8 cellular contexts compared by ENCODE assay signal in genomic region chr14:102320033-102320660, GRCh38. TPM values are rescaled to one million over a fixed set of nuclear protein-coding genes. Genes with fewer than 3 reads are reported as not detected.
DNase-seq lines count a peak whose midpoint lies in the region; ATAC-seq and TF ChIP-seq lines count a peak whose summit lies in the region.

No MANE protein-coding gene starts in this region.

- peak; percentile 32 for DNase-seq in HCEC 1CT
- peak; percentile 57 for DNase-seq in NB4 (ENCODE audit: low read depth)
- peak; percentile 69 for DNase-seq in activated CD8-positive, alpha-beta memory T cell treated with anti-CD3 and anti-CD28 coated beads, Interleukin-2, amount 50 U/mL, for 48 hours
- DNase-seq in epithelial cell of prostate (ENCODE audit: low read depth, low spot score), result no peak
- DNase-seq in thoracic aorta (ENCODE audit: low spot score), result no peak

- peak overlapping the region; percentile 93 for H3K9ac ChIP-seq in ES-I3 (ENCODE audit: low read depth, low read length)
- H3K9ac ChIP-seq in muscle layer of colon (ENCODE audit: low read length), result peak overlapping the region; percentile 88

- ATAC-seq in thoracic aorta (ENCODE audit: insufficient number of reproducible peaks, low FRiP score, low read depth) (no peak), GM18873 (IDR thresholded peaks at IDR 0.05; ENCODE audit: low FRiP score, unreplicated experiment) (no peak)

- H3K36me3 ChIP-seq in ES-I3 (ENCODE audit: insufficient read depth, low read length), result no peaks in the 10 kb centered on the region
- H3K36me3 ChIP-seq in muscle layer of colon (ENCODE audit: insufficient read depth, low read length), result no peaks in the 10 kb centered on the region
- no peaks in the 10 kb centered on the region for H3K36me3 ChIP-seq in thoracic aorta

- H3K4me3 ChIP-seq in NB4 (ENCODE audit: low read depth, low read length), result peak overlapping the region; percentile 75
- peak overlapping the region; percentile 72 to 80 for H3K4me3 ChIP-seq in muscle layer of colon (ENCODE audit: low read depth in 1 of 2, low read length in 2 of 2)
- H3K4me3 ChIP-seq in thoracic aorta, result peak overlapping the region; percentile 69

- H3K4me1 ChIP-seq in ES-I3 (ENCODE audit: insufficient read depth, low read length), result peaks cover 5% of the 10 kb centered on the region; the same call in 1 of the 2 replicates
- H3K4me1 ChIP-seq in muscle layer of colon (ENCODE audit: insufficient read depth, low read length), result peaks cover 13% of the 10 kb centered on the region
- peaks cover 5 to 47% of the 10 kb centered on the region in 2 donors for H3K4me1 ChIP-seq in thoracic aorta (ENCODE audit: control insufficient read depth in 1 of 2, low read depth in 2 of 2)

- no peak for TF ChIP-seq POLR2A in NB4 (IDR thresholded peaks at IDR 0.05; ENCODE audit: extremely low read depth, insufficient read length)

- TF ChIP-seq CTCF in NB4 (IDR thresholded peaks at IDR 0.05; ENCODE audit: low read depth, low read length) (no peak), thoracic aorta (IDR thresholded peaks at IDR 0.05) (no peak)

- H3K9me3 ChIP-seq in ES-I3 (ENCODE audit: control insufficient read depth, insufficient read depth, low read length) (no peaks in the 10 kb centered on the region), muscle layer of colon (ENCODE audit: low read length) (no peaks in the 10 kb centered on the region), thoracic aorta (no peaks in the 10 kb centered on the region)

- H3K27ac ChIP-seq in epithelial cell of prostate, result peak overlapping the region; percentile 59
- peak overlapping the region; percentile 83 for H3K27ac ChIP-seq in muscle layer of colon (ENCODE audit: low read depth, low read length)
- H3K27ac ChIP-seq in thoracic aorta, result peak overlapping the region; percentile 75 to 97

- H3K27me3 ChIP-seq in muscle layer of colon (ENCODE audit: control insufficient read depth in 1 of 2, insufficient read depth in 2 of 2, low read length in 2 of 2) (no peaks in the 10 kb centered on the region), thoracic aorta (replicated peaks; ENCODE audit: insufficient read depth) (no peaks in the 10 kb centered on the region)

RNA-seq across cellular contexts. Expression of gene ZNF839, which starts 0.6 kb away (rescaled TPM):
- 1 to 10 TPM; 4.2 to 7.0 TPM for total RNA-seq in thoracic aorta

RNA-seq across cellular contexts. Expression of gene MOK, which starts 15.2 kb away (rescaled TPM):
- 10 to 100 TPM; 15.0 to 41.0 TPM for total RNA-seq in thoracic aorta

RNA-seq across cellular contexts. Expression of gene CINP, which starts 42.5 kb away (rescaled TPM):
- 10 to 100 TPM; 32.5 to 36.5 TPM for total RNA-seq in thoracic aorta

RNA-seq across cellular contexts. Expression of gene TECPR2, which starts 42.6 kb away (rescaled TPM):
- 10 to 100 TPM; 36.5 to 41.3 TPM for total RNA-seq in thoracic aorta

Comparison
In these comparisons a context has a peak if more than half of its experiments do, and no peak if none do; other contexts are left out.
1. DNase-seq: peak in HCEC 1CT (single experiment), NB4 (single experiment) and activated CD8-positive, alpha-beta memory T cell treated with anti-CD3 and anti-CD28 coated beads, Interleukin-2, amount 50 U/mL, for 48 hours (single experiment); none in epithelial cell of prostate (single experiment) and thoracic aorta (single experiment).
2. Peak in every context shown above with its lines, with median percentiles within 50 percentile points of each other: H3K4me3 ChIP-seq and H3K27ac ChIP-seq.